26 cellular contexts compared by ENCODE assay signal in genomic region chrX:119325456-119325855, GRCh38.
A peak's percentile ranks its signal among the peaks of the same experiment; 100 is the strongest.
DNase-seq lines count a peak whose midpoint lies in the region; ATAC-seq, FAIRE-seq and TF ChIP-seq lines count a peak whose summit lies in the region.
"Had no signal": no experiment of that assay in that cellular context is flagged by ENCODE, and none has a peak within 500 bp of the region (broad histone marks: within the 10 kb centered on the region; RNA-seq: fewer than 3 reads in every experiment).

No MANE protein-coding gene starts in this region.

- no peak for TF ChIP-seq RAD21 in H1 (IDR thresholded peaks at IDR 0.05 in 1 of 2, conservative IDR thresholded peaks at IDR 0.05 in 1 of 2; ENCODE audit: low read depth in 2 of 2, low read length in 2 of 2)

- ATAC-seq in SK-N-SH treated with all-trans-retinoic acid at 6 μM for 48 hours (no peak), omental fat pad (ENCODE audit: low FRiP score) (no peak)
- ATAC-seq: activated CD4-positive, CD25-positive, alpha-beta regulatory T cell treated with anti-CD3 and anti-CD28 coated beads, Interleukin-2, amount 50 U/mL, for 24 hours; activated T-cell treated with anti-CD3 and anti-CD28 coated beads, Interleukin-2, amount 50 U/mL, for 72 hours; naive thymus-derived CD8-positive, alpha-beta T cell; right lobe of liver had no signal

- H3K18ac ChIP-seq in H1 (ENCODE audit: extremely low read depth, low read length) (peak overlapping the region; percentile 24; the same call in 1 of the 2 replicates), mesendoderm (ENCODE audit: low read length) (no peak overlapping the region)

- H3K14ac ChIP-seq in H1 (ENCODE audit: insufficient read length) = no peak overlapping the region

- H3K4me3 ChIP-seq in H1 (ENCODE audit: extremely low read depth in 1 of 4, insufficient read depth in 2 of 4, low read depth in 3 of 4, low read length in 4 of 4) (no peak overlapping the region), mesendoderm (ENCODE audit: low read length) (no peak overlapping the region)
- H3K4me3 ChIP-seq: colonic mucosa, prostate gland, right lobe of liver, SJSA1, thyroid gland had no signal

- FAIRE-seq in H1 (lab: Jason Lieb, UNC) = no peak
- FAIRE-seq: G401.6, kidney had no signal

- no peaks in the 10 kb centered on the region for H3K36me3 ChIP-seq in H1 (ENCODE audit: control insufficient read depth in 2 of 4, insufficient read depth in 4 of 4, low read length in 3 of 4)
- no peaks in the 10 kb centered on the region for H3K36me3 ChIP-seq in mesendoderm (ENCODE audit: control insufficient read depth, insufficient read depth, low read length)
- H3K36me3 ChIP-seq: colonic mucosa, prostate gland, right lobe of liver, SJSA1, thyroid gland had no signal

- H2BK15ac ChIP-seq in H1 (ENCODE audit: low read length) (no peak overlapping the region), mesendoderm (replicated peaks; ENCODE audit: low read depth) (no peak overlapping the region)

- H3K27ac ChIP-seq in H1 (ENCODE audit: low read depth, low read length) (no peak overlapping the region), mesendoderm (ENCODE audit: low read depth, low read length) (peak overlapping the region; percentile 55)
- H3K27ac ChIP-seq: colonic mucosa, prostate gland, right lobe of liver, SJSA1, thyroid gland had no signal

- no peaks in the 10 kb centered on the region for H3K9me3 ChIP-seq in H1 (ENCODE audit: insufficient read depth in 2 of 2, low read depth in 1 of 2, low read length in 1 of 2)
- H3K9me3 ChIP-seq: colonic mucosa, prostate gland, right lobe of liver, SJSA1, thyroid gland had no signal

- H2BK20ac ChIP-seq in H1 (ENCODE audit: low read length) = no peak overlapping the region

- H3K56ac ChIP-seq in H1 (replicated peaks; ENCODE audit: insufficient read length, low read depth, low read length) = no peak overlapping the region
- no peak overlapping the region for H3K56ac ChIP-seq in mesendoderm (ENCODE audit: low read length)

- peak overlapping the region; percentile 77 for H4K91ac ChIP-seq in H1 (replicated peaks; ENCODE audit: insufficient read length, low read length)

- H4K8ac ChIP-seq in H1 (ENCODE audit: extremely low read depth, insufficient read depth, low read length) (no peak overlapping the region), mesendoderm (ENCODE audit: low read depth, low read length) (no peak overlapping the region)

- no peak for TF ChIP-seq POLR2A in H1 (IDR thresholded peaks at IDR 0.05; ENCODE audit: control extremely low read depth in 1 of 2, low read depth in 2 of 2, low read length in 2 of 2)

- H3K4me2 ChIP-seq in H1 (ENCODE audit: insufficient read depth in 1 of 2, low read depth in 2 of 2, low read length in 2 of 2) (no peak overlapping the region; a peak in 1 of 4 replicates), mesendoderm (ENCODE audit: low read length) (no peak overlapping the region)

- H2BK5ac ChIP-seq in H1 (ENCODE audit: low read depth, low read length) (no peak overlapping the region), mesendoderm (ENCODE audit: low read length) (no peak overlapping the region)

- TF ChIP-seq CTCF in H1 (IDR thresholded peaks at IDR 0.05; ENCODE audit: control extremely low read depth in 1 of 3, insufficient read depth in 1 of 3, low read depth in 1 of 3, low read length in 3 of 3) = no peak
- TF ChIP-seq CTCF in omental fat pad (IDR thresholded peaks at IDR 0.05) = no peak

- no peak overlapping the region for H2AFZ ChIP-seq in H1 (ENCODE audit: low read length)

- WGBS in H1 (ENCODE audit: extremely low coverage in 1 of 2, insufficient coverage in 1 of 2, insufficient read length in 1 of 2, insufficient replicate concordance in 2 of 2, low coverage in 1 of 2, low lambda C conversion rate in 2 of 2, missing lambda C conversion rate in 1 of 2), 2 experiments = 86% methylated on average over 3 of the region's 3 CpGs; no CpG with 5 or more reads in 1 of the 2 experiments
- WGBS in mesendoderm (ENCODE audit: extremely low coverage, insufficient coverage, low lambda C conversion rate) = no CpG with 5 or more reads among the region's 3 CpGs

- H2AK5ac ChIP-seq in H1 (ENCODE audit: low read depth, low read length) (no peak overlapping the region), mesendoderm (ENCODE audit: low read length) (no peak overlapping the region)

- H3K4me1 ChIP-seq in H1 (replicated peaks in 1 of 4; ENCODE audit: control insufficient read depth in 3 of 4, insufficient read depth in 4 of 4, low read length in 3 of 4) = no peaks in the 10 kb centered on the region
- H3K4me1 ChIP-seq in mesendoderm (ENCODE audit: control insufficient read depth, low read depth, low read length) = no peaks in the 10 kb centered on the region
- H3K4me1 ChIP-seq: colonic mucosa, prostate gland, right lobe of liver, SJSA1, thyroid gland had no signal

- H4K5ac ChIP-seq in H1 (ENCODE audit: insufficient read length, low read depth, low read length) (no peak overlapping the region), mesendoderm (ENCODE audit: low read length) (no peak overlapping the region)

- CTCF ChIA-PET in H1 (lab: Charles Lee; ENCODE audit: partially characterized antibody) = no interaction called here

- DNase-seq in EL = peak; percentile 9
- peak; percentile 61 for DNase-seq in M059J (ENCODE audit: low read depth)
- DNase-seq in H1 (ENCODE audit: low read depth in 1 of 2, low spot score in 2 of 2) = no peak
- peak; percentile 39 for DNase-seq in mesendoderm
- no peak for DNase-seq in NCI-H1417 treated with DMSO at 0.1 percent for 48 hours (lab: John Stamatoyannopoulos, UW)
- no peak for DNase-seq in omental fat pad (ENCODE audit: low spot score)
- DNase-seq: activated CD4-positive, alpha-beta T cell treated with anti-CD3 and anti-CD28 coated beads, Interleukin-2, amount 50 U/mL, for 4 hours; activated naive CD4-positive, alpha-beta T cell treated with Interleukin-2 at 50 U/mL for 16 hours; activated T-cell treated with anti-CD3 and anti-CD28 coated beads, Interleukin-2, amount 50 U/mL, for 72 hours; C1 segment of cervical spinal cord; colonic mucosa; DMS153; effector CD8-positive, alpha-beta T cell; erythroblast; kidney; naive thymus-derived CD8-positive, alpha-beta T cell; NCI-H1694; right lobe of liver; RPMI8226; stimulated activated CD4-positive, alpha-beta T cell treated with anti-CD3 and anti-CD28 coated beads, Interleukin-4, amount 100 ng/mL, for 1 hour; thyroid gland had no signal

- no peaks in the 10 kb centered on the region for H3K79me1 ChIP-seq in H1 (ENCODE audit: low read depth, low read length)
- H3K79me1 ChIP-seq in mesendoderm (ENCODE audit: low read length) = no peaks in the 10 kb centered on the region

- TF ChIP-seq EP300 in H1 (IDR thresholded peaks at IDR 0.05; ENCODE audit: borderline replicate concordance in 1 of 2, low read depth in 2 of 2, low read length in 2 of 2) = no peak

- H3K23me2 ChIP-seq in H1 (ENCODE audit: low read depth, low read length) = no peaks in the 10 kb centered on the region

- POLR2A ChIA-PET in H1 (lab: Charles Lee; ENCODE audit: partially characterized antibody) = no interaction called here

- no peak overlapping the region for H3K23ac ChIP-seq in H1 (ENCODE audit: insufficient read length)
- no peak overlapping the region for H3K23ac ChIP-seq in mesendoderm (ENCODE audit: low read length)

- H3K4ac ChIP-seq in H1 (replicated peaks; ENCODE audit: insufficient read length, low read depth, low read length) (no peak overlapping the region), mesendoderm (ENCODE audit: low read depth, low read length) (no peak overlapping the region)

- H3K79me2 ChIP-seq in H1 (ENCODE audit: control insufficient read depth in 1 of 2, insufficient read depth in 2 of 2, low read length in 2 of 2) (no peaks in the 10 kb centered on the region), mesendoderm (ENCODE audit: control insufficient read depth, insufficient read depth, low read length) (no peaks in the 10 kb centered on the region)

- no peaks in the 10 kb centered on the region for H3K27me3 ChIP-seq in H1 (replicated peaks in 1 of 4; ENCODE audit: control insufficient read depth in 3 of 4, extremely low read depth in 1 of 4, insufficient read depth in 3 of 4, low read length in 3 of 4)
- H3K27me3 ChIP-seq in mesendoderm (ENCODE audit: insufficient read depth, low read length, poor library complexity) = no peaks in the 10 kb centered on the region
- H3K27me3 ChIP-seq: colonic mucosa, right lobe of liver, SJSA1, thyroid gland had no signal

- 0 out of 2 replicates have a peak overlapping the region, but pooled peaks have one; percentile 2 for H2BK12ac ChIP-seq in H1 (ENCODE audit: low read depth, low read length)

- H3K9ac ChIP-seq in H1 (replicated peaks in 1 of 4; ENCODE audit: extremely low read depth in 1 of 4, low read depth in 3 of 4, low read length in 3 of 4) (no peak overlapping the region), mesendoderm (ENCODE audit: low read length) (no peak overlapping the region)

- H4K20me1 ChIP-seq in H1 (replicated peaks in 1 of 2; ENCODE audit: control insufficient read depth in 1 of 2, insufficient read depth in 2 of 2, low read length in 2 of 2) = no peaks in the 10 kb centered on the region

- no peak overlapping the region for H2BK120ac ChIP-seq in H1 (replicated peaks; ENCODE audit: low read depth, low read length)
- H2BK120ac ChIP-seq in mesendoderm (ENCODE audit: low read depth, low read length) = no peak overlapping the region

TF ChIP-seq in H1, 55 proteins besides CTCF, POLR2A, EP300 and RAD21:
- no peak for TF ChIP-seq BCL11A (IDR thresholded peaks at IDR 0.05; ENCODE audit: low read depth in 2 of 2, low read length in 2 of 2)

TF ChIP-seq in SK-N-SH treated with all-trans-retinoic acid at 6 μM for 48 hours, 23 proteins besides CTCF, POLR2A, EP300 and RAD21:
- TF ChIP-seq OSR1 (CRISPR knock-in tag; IDR thresholded peaks at IDR 0.05) = no peak
- TF ChIP-seq ZFP30 (CRISPR knock-in tag; IDR thresholded peaks at IDR 0.05) = no peak
- no peak for TF ChIP-seq ZC3H10 (CRISPR knock-in tag; IDR thresholded peaks at IDR 0.05)
- TF ChIP-seq ZNF8 (CRISPR knock-in tag; IDR thresholded peaks at IDR 0.05) = no peak
- TF ChIP-seq GLIS3 (CRISPR knock-in tag; IDR thresholded peaks at IDR 0.05) = no peak
- no peak for TF ChIP-seq CSRNP3 (CRISPR knock-in tag; IDR thresholded peaks at IDR 0.05)

Comparison
In these comparisons a context has a peak if more than half of its experiments do, and no peak if none do; other contexts are left out.
1. DNase-seq: peak in EL (single experiment), M059J (single experiment) and mesendoderm (single experiment); none in H1 (0 of 2), NCI-H1417 treated with DMSO at 0.1 percent for 48 hours (single experiment) and omental fat pad (single experiment).